Comparison of ENCODE assay signal across 14 cellular contexts in genomic region chr1:91591175-91591968, GRCh38.
DNase-seq lines count a peak whose midpoint lies in the region; ATAC-seq, FAIRE-seq and TF ChIP-seq lines count a peak whose summit lies in the region.
"Had no signal": no experiment of that assay in that cellular context is flagged by ENCODE, and none has a peak within 500 bp of the region (broad histone marks: within the 10 kb centered on the region; RNA-seq: fewer than 3 reads in every experiment).

No MANE protein-coding gene starts in this region.

- intact Hi-C loops in CD4-positive, alpha-beta memory T cell (cut with micrococcal nuclease) = loop anchor here (1.0 kb wide), 1 partner anchor 35 kb away; no protein-coding TSS in a partner anchor
- intact Hi-C loops in uterus (cut with DNase I; ENCODE audit: low total_unique reads) = no loop called here

- H3K27me3 Mint-ChIP-seq in CD4-positive, alpha-beta memory T cell = no peaks in the 10 kb centered on the region
- H3K27me3 Mint-ChIP-seq in activated T-helper 17 cell treated with anti-CD3 and anti-CD28 coated beads, Interleukin-2, amount 50 U/mL, for 72 hours = no peaks in the 10 kb centered on the region

- peak; percentile 56 for ATAC-seq in GM21723 (IDR thresholded peaks at IDR 0.05; ENCODE audit: unreplicated experiment)
- ATAC-seq in activated T-helper 17 cell treated with anti-CD3 and anti-CD28 coated beads, Interleukin-2, amount 50 U/mL, for 72 hours (replicated peaks) = peak; percentile 63

- peak overlapping the region; percentile 67 to 88 (median 80) for H3K4me3 Mint-ChIP-seq in CD4-positive, alpha-beta memory T cell
- H3K4me3 Mint-ChIP-seq in activated T-helper 17 cell treated with anti-CD3 and anti-CD28 coated beads, Interleukin-2, amount 50 U/mL, for 72 hours = peak overlapping the region; percentile 78

- H3K36me3 ChIP-seq in CD4-positive, alpha-beta memory T cell (ENCODE audit: insufficient read depth, low read length) = no peaks in the 10 kb centered on the region
- H3K36me3 ChIP-seq in mesodermal cell (ENCODE audit: control insufficient read depth, insufficient read depth, low read length) = no peaks in the 10 kb centered on the region
- H3K36me3 ChIP-seq in uterus = no peaks in the 10 kb centered on the region

- POLR2A ChIA-PET in CD4-positive, alpha-beta memory T cell (lab: Charles Lee; ENCODE audit: partially characterized antibody) = interaction anchor here (1.0 to 1.4 kb wide), 2 partner anchors 36 to 295 kb away, joined by 4 to 5 read pairs; no protein-coding TSS in a partner anchor

- no peaks in the 10 kb centered on the region for H3K9me3 ChIP-seq in CD4-positive, alpha-beta memory T cell (ENCODE audit: control insufficient read depth in 1 of 2, low read length in 2 of 2)
- H3K9me3 ChIP-seq in mesodermal cell (ENCODE audit: control insufficient read depth, low read length) (no peaks in the 10 kb centered on the region), uterus (no peaks in the 10 kb centered on the region)

- WGBS in mesodermal cell (ENCODE audit: insufficient coverage in 2 of 2), 2 experiments = 91 to 94% methylated on average over 11 to 12 of the region's 13 CpGs

- H3K27ac ChIP-seq in CD4-positive, alpha-beta memory T cell (ENCODE audit: low read depth, low read length) = no peak overlapping the region
- H3K27ac ChIP-seq in mesodermal cell (ENCODE audit: low read depth, low read length, severe bottlenecking) (peak overlapping the region; percentile 17), uterus (peak overlapping the region in 1 of 2 donors; percentile 80)
- H3K27ac ChIP-seq: PC-9 had no signal

- peak in 3 of 5 donors; percentile 10 to 28 (median 17) for DNase-seq in CD4-positive, alpha-beta memory T cell
- DNase-seq in NCI-H524 (lab: John Stamatoyannopoulos, UW) = no peak
- DNase-seq in cerebellar nuclear complex (lab: John Stamatoyannopoulos, UW) = no peak
- DNase-seq in H54 (ENCODE audit: insufficient read length, low spot score) = no peak
- DNase-seq in uterus = no peak
- DNase-seq: activated effector memory CD4-positive, alpha-beta T cell treated with Interleukin-2 at 50 U/mL for 16 hours; cortex of kidney; foreskin fibroblast; NCI-H2107; PC-9 had no signal

- H3K4me1 Mint-ChIP-seq in CD4-positive, alpha-beta memory T cell = peaks cover 20 to 26% (median 21%) of the 10 kb centered on the region in 4 donors
- H3K4me1 Mint-ChIP-seq in activated T-helper 17 cell treated with anti-CD3 and anti-CD28 coated beads, Interleukin-2, amount 50 U/mL, for 72 hours = peaks cover 15% of the 10 kb centered on the region

- no peaks in the 10 kb centered on the region for H3K27me3 ChIP-seq in CD4-positive, alpha-beta memory T cell (ENCODE audit: insufficient read depth, low read length)
- no peaks in the 10 kb centered on the region for H3K27me3 ChIP-seq in uterus

- H3K4me3 ChIP-seq in CD4-positive, alpha-beta memory T cell (ENCODE audit: low read length in 2 of 2) = peak overlapping the region; percentile 18 to 32
- H3K4me3 ChIP-seq in mesodermal cell (ENCODE audit: extremely low read depth, insufficient read depth, low read length, poor library complexity, severe bottlenecking) = no peak overlapping the region
- no peak overlapping the region for H3K4me3 ChIP-seq in uterus
- H3K4me3 ChIP-seq: PC-9 had no signal

- H3K27ac Mint-ChIP-seq in CD4-positive, alpha-beta memory T cell = peak overlapping the region in 6 of 7 donors; percentile 41 to 85 (median 73)
- H3K27ac Mint-ChIP-seq in activated T-helper 17 cell treated with anti-CD3 and anti-CD28 coated beads, Interleukin-2, amount 50 U/mL, for 72 hours = peak overlapping the region; percentile 52

- H3K9me3 Mint-ChIP-seq in CD4-positive, alpha-beta memory T cell = peaks cover 0 to 2% (median 0%) of the 10 kb centered on the region in 8 donors
- no peaks in the 10 kb centered on the region for H3K9me3 Mint-ChIP-seq in activated T-helper 17 cell treated with anti-CD3 and anti-CD28 coated beads, Interleukin-2, amount 50 U/mL, for 72 hours

- no peak for TF ChIP-seq CTCF in uterus (IDR thresholded peaks at IDR 0.05)

- CTCF ChIA-PET in CD4-positive, alpha-beta memory T cell (lab: Charles Lee; ENCODE audit: partially characterized antibody) = no interaction called here

- H3K4me1 ChIP-seq in CD4-positive, alpha-beta memory T cell (ENCODE audit: insufficient read depth, low read length) = peaks cover 22% of the 10 kb centered on the region
- peaks cover 6% of the 10 kb centered on the region for H3K4me1 ChIP-seq in mesodermal cell (ENCODE audit: control insufficient read depth, insufficient read depth, low read length, poor library complexity, severe bottlenecking)
- no peaks in the 10 kb centered on the region for H3K4me1 ChIP-seq in uterus

- no peaks in the 10 kb centered on the region for H3K36me3 Mint-ChIP-seq in CD4-positive, alpha-beta memory T cell
- H3K36me3 Mint-ChIP-seq in activated T-helper 17 cell treated with anti-CD3 and anti-CD28 coated beads, Interleukin-2, amount 50 U/mL, for 72 hours (ENCODE audit: low read depth) = no peaks in the 10 kb centered on the region

- TF ChIP-seq POLR2A in H54 (IDR thresholded peaks at IDR 0.05; ENCODE audit: low read depth, low read length) (no peak), uterus (IDR thresholded peaks at IDR 0.05) (no peak)

- FAIRE-seq in H54 (lab: Jason Lieb, UNC) = no peak
- FAIRE-seq: D721Med had no signal

Comparison
In these comparisons a context has a peak if more than half of its experiments do, and no peak if none do; other contexts are left out.
1. DNase-seq: peak in CD4-positive, alpha-beta memory T cell (3 of 5); none in NCI-H524 (0 of 2), cerebellar nuclear complex (0 of 2), H54 (single experiment) and uterus (0 of 2).
2. H3K4me3 ChIP-seq: peak in CD4-positive, alpha-beta memory T cell (2 of 2); none in mesodermal cell (single experiment) and uterus (0 of 2).